19 cellular contexts compared by ENCODE assay signal in the genomic region with DNA sequence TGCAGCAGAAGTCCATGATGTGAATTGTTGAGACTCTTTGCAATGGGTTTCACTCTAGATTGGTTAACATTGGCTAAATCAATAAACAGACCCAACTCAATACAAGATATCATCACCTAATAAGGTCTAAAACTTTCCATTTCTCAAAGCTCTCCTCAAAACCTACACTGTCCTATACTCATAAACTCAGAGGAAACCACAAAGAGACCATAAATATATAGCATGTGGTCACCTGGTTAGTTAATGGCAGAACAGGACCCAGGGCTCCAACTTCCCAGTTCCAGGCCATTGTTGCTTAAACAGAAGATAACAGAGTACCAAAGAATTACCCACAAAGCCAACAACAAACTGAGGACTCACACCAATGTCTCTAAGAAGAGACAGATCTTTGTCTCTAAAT. TPM values are rescaled to one million over a fixed set of nuclear protein-coding genes. Genes with fewer than 3 reads are reported as not detected.
DNase-seq lines count a peak whose midpoint lies in the region; ATAC-seq, FAIRE-seq and TF ChIP-seq lines count a peak whose summit lies in the region.
"Had no signal": no experiment of that assay in that cellular context is flagged by ENCODE, and none has a peak within 500 bp of the region (broad histone marks: within the 10 kb centered on the region; RNA-seq: fewer than 3 reads in every experiment).

No MANE protein-coding gene starts in this region.

- H3K9me3 ChIP-seq in keratinocyte (ENCODE audit: control insufficient read depth, low read depth, low read length), result no peaks in the 10 kb centered on the region
- no peaks in the 10 kb centered on the region for H3K9me3 ChIP-seq in effector memory CD4-positive, alpha-beta T cell (ENCODE audit: control insufficient read depth, low read length)
- H3K9me3 ChIP-seq: upper lobe of right lung had no signal

- H3K27me3 Mint-ChIP-seq in T-helper 2 cell treated with Interferon-gamma antibody and Interleukin-4, amounts not matched to agents 5 μg/mL and 100 μg/mL, for 36 hours (ENCODE audit: low read depth), result no peaks in the 10 kb centered on the region
- H3K27me3 Mint-ChIP-seq: activated CD8-positive, alpha-beta T cell treated with anti-CD3 and anti-CD28 coated beads for 36 hours had no signal

- H3K27ac ChIP-seq in keratinocyte (ENCODE audit: control insufficient read depth, insufficient read depth, low read length), result no peak overlapping the region
- no peak overlapping the region for H3K27ac ChIP-seq in effector memory CD4-positive, alpha-beta T cell (ENCODE audit: insufficient read depth, low read length, poor library complexity, severe bottlenecking)
- H3K27ac ChIP-seq: upper lobe of right lung had no signal

- dilution Hi-C loops in keratinocyte (cut with MboI; ENCODE audit: extremely low pct_ligation_motif_present, low sequenced_read_pairs), result no loop called here

- H3K27me3 ChIP-seq in keratinocyte (ENCODE audit: control insufficient read depth, extremely low read depth, insufficient read depth, low read length), result no peaks in the 10 kb centered on the region
- H3K27me3 ChIP-seq in effector memory CD4-positive, alpha-beta T cell (replicated peaks; ENCODE audit: control insufficient read depth, insufficient read depth, low read length, poor library complexity, severe bottlenecking), result no peaks in the 10 kb centered on the region
- H3K27me3 ChIP-seq: upper lobe of right lung had no signal

- DNase-seq in T-helper 2 cell treated with Interferon-gamma antibody and Interleukin-4, amounts not matched to agents 5 μg/mL and 100 μg/mL, for 36 hours (ENCODE audit: low spot score), result no peak
- no peak for DNase-seq in T-helper 2 cell
- no peak for DNase-seq in keratinocyte (ENCODE audit: low read depth, low spot score)
- DNase-seq in effector memory CD4-positive, alpha-beta T cell, result no peak
- no peak for DNase-seq in cortex of kidney (lab: John Stamatoyannopoulos, UW)
- DNase-seq in stimulated activated naive CD4-positive, alpha-beta T cell treated with Interleukin-2 at 50 U/mL for 16 hours (lab: John Stamatoyannopoulos, UW), result no peak
- DNase-seq: 8988T; activated CD8-positive, alpha-beta T cell treated with anti-CD3 and anti-CD28 coated beads for 36 hours; anterior cingulate cortex; C1 segment of cervical spinal cord; cerebellar nuclear complex; NCI-H187 treated with DMSO at 0.1 percent for 48 hours; NCI-H510A treated with DMSO at 0.1 percent for 48 hours; stimulated activated naive CD8-positive, alpha-beta T cell treated with anti-CD3 and anti-CD28 coated beads, Interleukin-15, Interleukin-2, amounts not matched to agents 100 U/mL and 50 U/mL, for 24 hours; upper lobe of right lung had no signal

- peak; percentile 77 for ATAC-seq in HG02678 (IDR thresholded peaks at IDR 0.05; ENCODE audit: unreplicated experiment)
- peak; percentile 94 for ATAC-seq in HG03571 (IDR thresholded peaks at IDR 0.05; ENCODE audit: unreplicated experiment)
- ATAC-seq: activated CD8-positive, alpha-beta T cell treated with anti-CD3 and anti-CD28 coated beads for 36 hours; GM23338; stimulated activated naive CD8-positive, alpha-beta T cell treated with anti-CD3 and anti-CD28 coated beads, Interleukin-15, Interleukin-2, amounts not matched to agents 100 U/mL and 50 U/mL, for 24 hours; upper lobe of right lung had no signal

- peaks cover 4% of the 10 kb centered on the region for H3K9me3 Mint-ChIP-seq in T-helper 2 cell treated with Interferon-gamma antibody and Interleukin-4, amounts not matched to agents 5 μg/mL and 100 μg/mL, for 36 hours
- H3K9me3 Mint-ChIP-seq: activated CD8-positive, alpha-beta T cell treated with anti-CD3 and anti-CD28 coated beads for 36 hours had no signal

- peak overlapping the region; percentile 11 for H3K4me3 Mint-ChIP-seq in T-helper 2 cell treated with Interferon-gamma antibody and Interleukin-4, amounts not matched to agents 5 μg/mL and 100 μg/mL, for 36 hours
- H3K4me3 Mint-ChIP-seq: activated CD8-positive, alpha-beta T cell treated with anti-CD3 and anti-CD28 coated beads for 36 hours; GM23338 had no signal

- no peaks in the 10 kb centered on the region for H4K20me1 ChIP-seq in keratinocyte (ENCODE audit: control insufficient read depth, extremely low read depth, insufficient read depth, low read length)

- H3K4me2 ChIP-seq in keratinocyte (ENCODE audit: control insufficient read depth, extremely low read depth, insufficient read depth, low read depth, low read length), result no peak overlapping the region
- H3K4me2 ChIP-seq: GM23338, smooth muscle cell had no signal

- H3K36me3 ChIP-seq in keratinocyte (ENCODE audit: control insufficient read depth in 2 of 2, extremely low read depth in 1 of 2, insufficient read depth in 2 of 2, low read length in 2 of 2), result peaks cover 0 to 2% of the 10 kb centered on the region in 2 experiments
- peaks cover 9% of the 10 kb centered on the region for H3K36me3 ChIP-seq in effector memory CD4-positive, alpha-beta T cell (ENCODE audit: control insufficient read depth, insufficient read depth, low read length)
- H3K36me3 ChIP-seq: upper lobe of right lung had no signal

- no peak overlapping the region for H3K4me3 ChIP-seq in keratinocyte (ENCODE audit: control insufficient read depth in 2 of 3, extremely low read depth in 1 of 3, insufficient read depth in 2 of 3, low read depth in 1 of 3, low read length in 3 of 3)
- no peak overlapping the region for H3K4me3 ChIP-seq in effector memory CD4-positive, alpha-beta T cell (ENCODE audit: insufficient read depth, low read depth, low read length, poor library complexity, severe bottlenecking)
- H3K4me3 ChIP-seq: GM23338, smooth muscle cell, upper lobe of right lung had no signal

- H3K9me1 ChIP-seq in keratinocyte (ENCODE audit: control insufficient read depth, extremely low read depth, insufficient read depth, low read length), result no peaks in the 10 kb centered on the region

- no peak overlapping the region for H2AFZ ChIP-seq in keratinocyte (ENCODE audit: control insufficient read depth, low read length)
- H2AFZ ChIP-seq: GM23338 had no signal

- H3K27ac Mint-ChIP-seq in T-helper 2 cell treated with Interferon-gamma antibody and Interleukin-4, amounts not matched to agents 5 μg/mL and 100 μg/mL, for 36 hours, result peak overlapping the region; percentile 6
- H3K27ac Mint-ChIP-seq: activated CD8-positive, alpha-beta T cell treated with anti-CD3 and anti-CD28 coated beads for 36 hours; GM23338 had no signal

- H3K79me2 ChIP-seq in keratinocyte (ENCODE audit: control insufficient read depth, insufficient read depth, low read length), result no peaks in the 10 kb centered on the region

- H3K36me3 Mint-ChIP-seq in T-helper 2 cell treated with Interferon-gamma antibody and Interleukin-4, amounts not matched to agents 5 μg/mL and 100 μg/mL, for 36 hours (ENCODE audit: low read depth), result peaks cover 42% of the 10 kb centered on the region

- TF ChIP-seq CTCF in keratinocyte (optimal IDR thresholded peaks at IDR 0.05 in 1 of 3, IDR thresholded peaks at IDR 0.05 in 1 of 3, conservative IDR thresholded peaks at IDR 0.05 in 1 of 3; ENCODE audit: extremely low read depth in 1 of 3, insufficient read depth in 2 of 3, low read length in 3 of 3), result no peak

- peak; percentile 13 for FAIRE-seq in keratinocyte (lab: Jason Lieb, UNC)

- H3K9ac ChIP-seq in keratinocyte (ENCODE audit: control insufficient read depth, extremely low read depth, insufficient read depth, low read length), result no peak overlapping the region

- peaks cover 54% of the 10 kb centered on the region for H3K4me1 Mint-ChIP-seq in T-helper 2 cell treated with Interferon-gamma antibody and Interleukin-4, amounts not matched to agents 5 μg/mL and 100 μg/mL, for 36 hours (ENCODE audit: low read depth)

- no peaks in the 10 kb centered on the region for H3K4me1 ChIP-seq in keratinocyte (ENCODE audit: control insufficient read depth, extremely low read depth, insufficient read depth, low read length)
- H3K4me1 ChIP-seq in effector memory CD4-positive, alpha-beta T cell (ENCODE audit: control insufficient read depth, insufficient read depth, low read length, poor library complexity, severe bottlenecking), result no peaks in the 10 kb centered on the region
- H3K4me1 ChIP-seq: upper lobe of right lung had no signal

RNA-seq across cellular contexts. Expression of gene RTN4IP1, which starts 12.0 kb away (rescaled TPM):
- polyA plus RNA-seq in keratinocyte, result 4.2 to 8.7 TPM (median 8.0 TPM) in 3 replicates
- 3.5 TPM for polyA plus RNA-seq in keratinocyte (2011; ENCODE audit: low read depth)
- 5.3 and 8.5 TPM in 2 replicates for polyA plus RNA-seq in keratinocyte (2011; cell fraction: cytosol; rRNA removed)
- polyA plus RNA-seq in keratinocyte (2011; cell fraction: nucleus; rRNA removed), result 6.0 and 6.6 TPM in 2 replicates
- polyA plus RNA-seq in keratinocyte (2012; ENCODE audit: low replicate concordance), result 5.0 and 8.5 TPM in 2 replicates
- 2.3 to 10.9 TPM (median 5.8 TPM) in 3 replicates for polyA minus RNA-seq in keratinocyte
- polyA minus RNA-seq in keratinocyte (2011; cell fraction: cytosol; rRNA and poly(A)+ RNA removed), result 4.6 TPM
- 3.3 and 6.2 TPM in 2 replicates for polyA minus RNA-seq in keratinocyte (2011; cell fraction: nucleus; rRNA and poly(A)+ RNA removed)

RNA-seq across cellular contexts. Expression of gene QRSL1, which starts 12.1 kb away (rescaled TPM):
- polyA plus RNA-seq in keratinocyte, result 10.9 to 14.6 TPM (median 10.9 TPM) in 3 replicates
- 9.9 TPM for polyA plus RNA-seq in keratinocyte (2011; ENCODE audit: low read depth)
- polyA plus RNA-seq in keratinocyte (2011; cell fraction: cytosol; rRNA removed), result 7.5 and 11.7 TPM in 2 replicates
- 10.8 and 12.7 TPM in 2 replicates for polyA plus RNA-seq in keratinocyte (2011; cell fraction: nucleus; rRNA removed)
- 7.3 and 9.1 TPM in 2 replicates for polyA plus RNA-seq in keratinocyte (2012; ENCODE audit: low replicate concordance)
- polyA minus RNA-seq in keratinocyte, result 2.7 to 12.0 TPM (median 9.6 TPM) in 3 replicates
- 8.1 TPM for polyA minus RNA-seq in keratinocyte (2011; cell fraction: cytosol; rRNA and poly(A)+ RNA removed)
- 5.2 and 9.5 TPM in 2 replicates for polyA minus RNA-seq in keratinocyte (2011; cell fraction: nucleus; rRNA and poly(A)+ RNA removed)
